8 cellular contexts compared by ENCODE assay signal in genomic region chr1:209919637-209920036, GRCh38. TPM values are rescaled to one million over a fixed set of nuclear protein-coding genes. Genes with fewer than 3 reads are reported as not detected.
A peak's percentile ranks its signal among the peaks of the same experiment; 100 is the strongest.
DNase-seq lines count a peak whose midpoint lies in the region; ATAC-seq and TF ChIP-seq lines count a peak whose summit lies in the region.
"Not testable (repeated sequence)": the region's sequence is repeated elsewhere in the genome, so short reads cannot be mapped to it uniquely, and the experiment has no call there.
"Had no signal": no experiment of that assay in that cellular context is flagged by ENCODE, and none has a peak within 500 bp of the region (broad histone marks: within the 10 kb centered on the region; RNA-seq: fewer than 3 reads in every experiment).

No MANE protein-coding gene starts in this region.

- not testable (repeated sequence) for H3K27me3 ChIP-seq in HUES48 (ENCODE audit: control insufficient read depth, insufficient read depth, low read length); PC-3 (ENCODE audit: low read length); iPS-15b (ENCODE audit: control insufficient read depth, insufficient read depth, low read length)

- BruUV-seq in PC-3 (replicated peaks; lab: Mats Ljungman, UMichigan), result not testable (repeated sequence)

- H3K4me3 ChIP-seq in HUES48 (ENCODE audit: low read depth, low read length) (0 out of 2 replicates have a peak overlapping the region, but pooled peaks have one; percentile 14), PC-3 (ENCODE audit: low read length) (peak overlapping the region; percentile 47; the same call in 1 of the 2 replicates), iPS-15b (ENCODE audit: low read depth, low read length) (peak overlapping the region; percentile 3)

- H3K9me2 ChIP-seq in PC-3 (replicated peaks; ENCODE audit: low read length), result not testable (repeated sequence)

- not testable (repeated sequence) for H3K36me3 ChIP-seq in HUES48 (ENCODE audit: control insufficient read depth, insufficient read depth, low read length); PC-3 (ENCODE audit: low read depth, low read length); iPS-15b (ENCODE audit: control insufficient read depth, insufficient read depth, low read length)

- TF ChIP-seq CTCF in 22Rv1 (IDR thresholded peaks at IDR 0.05); PC-3 (conservative IDR thresholded peaks at IDR 0.05; ENCODE audit: low read depth, low read length): not testable (repeated sequence)

- peaks cover 10% of the 10 kb centered on the region for H3K9me3 ChIP-seq in HUES48 (ENCODE audit: control insufficient read depth, insufficient read depth, low read length)
- not testable (repeated sequence) for H3K9me3 ChIP-seq in PC-3 (ENCODE audit: low read length); iPS-15b (ENCODE audit: control insufficient read depth, insufficient read depth, low read length)

- H3K4me1 ChIP-seq in HUES48 (ENCODE audit: control insufficient read depth, insufficient read depth, low read length); PC-3 (ENCODE audit: insufficient read depth, low read length); iPS-15b (ENCODE audit: control insufficient read depth, insufficient read depth, low read length): not testable (repeated sequence)

- peak; percentile 46 for ATAC-seq in PC-3

- intact Hi-C loops in PC-3 (cut with micrococcal nuclease), result not testable (repeated sequence)

- H3K79me2 ChIP-seq in PC-3 (ENCODE audit: low read length), result not testable (repeated sequence)

- DNase-seq in DMS53 treated with DMSO at 0.1 percent for 48 hours (lab: John Stamatoyannopoulos, UW; ENCODE audit: unreplicated experiment) (peak; percentile 56), NCI-H1417 (lab: John Stamatoyannopoulos, UW) (peak in 2 of 3 experiments; percentile 41 to 72)
- DNase-seq in PC-3, result not testable (repeated sequence)

- POLR2A ChIA-PET in PC-3 (lab: Charles Lee; ENCODE audit: unreplicated experiment), result interaction anchor here (0.6 kb wide), 1 partner anchor 345 kb away, joined by 3 read pairs; no protein-coding TSS in a partner anchor

- peak overlapping the region; percentile 66 for H3K4me2 ChIP-seq in PC-3 (ENCODE audit: low read length)

- peak overlapping the region; percentile 69; the same call in 1 of the 2 replicates for H2AFZ ChIP-seq in PC-3 (ENCODE audit: low read length)

- not testable (repeated sequence) for H3F3A ChIP-seq in PC-3 (ENCODE audit: low read length, unreplicated experiment)

- H3K27ac ChIP-seq in 22Rv1 (peak overlapping the region; percentile 42), PC-3 (ENCODE audit: low read length) (peak overlapping the region; percentile 57)
- not testable (repeated sequence) for H3K27ac ChIP-seq in HUES48 (ENCODE audit: low read depth, low read length)

- H3K9ac ChIP-seq in HUES48 (ENCODE audit: low read depth, low read length); iPS-15b (ENCODE audit: low read depth, low read length): not testable (repeated sequence)
- H3K9ac ChIP-seq in PC-3 (ENCODE audit: low read length), result peak overlapping the region; percentile 39

- H4K20me1 ChIP-seq in PC-3 (ENCODE audit: low read length), result not testable (repeated sequence)

- CTCF ChIA-PET in PC-3 (lab: Charles Lee), result not testable (repeated sequence)

RNA-seq across cellular contexts. Expression of gene SYT14, which starts 18.4 kb away (rescaled TPM):
- 3.5 and 5.2 TPM in 2 replicates for total RNA-seq in PC-3 (2014; rRNA removed)
- total RNA-seq: CD4-positive, alpha-beta T cell; CD8-positive, alpha-beta memory T cell had no signal
